In genomic region chr16:50806099-50807062, GRCh38 we compare ENCODE assay signal across 1 cellular context.
A peak's percentile ranks its signal among the peaks of the same experiment; 100 is the strongest.
TF ChIP-seq lines count a peak whose summit lies in the region.

No MANE protein-coding gene starts in this region.

TF ChIP-seq in HepG2, 621 proteins besides CTCF, POLR2A, EP300 and RAD21 (continued from another document and continues in another):
- TF ChIP-seq ZNF30 (CRISPR knock-in tag; IDR thresholded peaks at IDR 0.05) (0 out of 2 replicates have a peak, but pooled peaks have one; percentile 40), ZNF777 (CRISPR knock-in tag; IDR thresholded peaks at IDR 0.05) (peak; percentile 61; the same call in 1 of the 2 replicates), ZBTB20 (CRISPR knock-in tag; IDR thresholded peaks at IDR 0.05; ENCODE audit: borderline replicate concordance, low read depth) (0 out of 2 replicates have a peak, but pooled peaks have one; percentile 20), TCF7 (IDR thresholded peaks at IDR 0.05; ENCODE audit: low read depth) (no peak), SOX6 (IDR thresholded peaks at IDR 0.05) (no peak), SOX6 (CRISPR knock-in tag; IDR thresholded peaks at IDR 0.05) (peak; percentile 59), GATAD2A (CRISPR knock-in tag; IDR thresholded peaks at IDR 0.05) (peak; percentile 57), MEIS1 (CRISPR knock-in tag; IDR thresholded peaks at IDR 0.05; ENCODE audit: borderline replicate concordance) (peak; percentile 78; the same call in 1 of the 2 replicates), ZFP1 (CRISPR knock-in tag; IDR thresholded peaks at IDR 0.05) (no peak), DDIT3 (CRISPR knock-in tag; IDR thresholded peaks at IDR 0.05) (no peak), ZNF451 (CRISPR knock-in tag; IDR thresholded peaks at IDR 0.05) (0 out of 2 replicates have a peak, but pooled peaks have one; percentile 63), UBTF (CRISPR knock-in tag; IDR thresholded peaks at IDR 0.05) (no peak), TEAD3 (CRISPR knock-in tag; optimal IDR thresholded peaks at IDR 0.05; ENCODE audit: borderline replicate concordance) (peak; percentile 55), CHD2 (IDR thresholded peaks at IDR 0.05; ENCODE audit: low read depth, low read length) (no peak), SMAD9 (CRISPR knock-in tag; IDR thresholded peaks at IDR 0.05) (no peak), ZNF414 (CRISPR knock-in tag; IDR thresholded peaks at IDR 0.05) (0 out of 2 replicates have a peak, but pooled peaks have one; percentile 77), ZNF614 (CRISPR knock-in tag; IDR thresholded peaks at IDR 0.05; ENCODE audit: borderline replicate concordance) (peak; percentile 77; the same call in 1 of the 2 replicates), EED (CRISPR knock-in tag; IDR thresholded peaks at IDR 0.05) (no peak), ELK4 (CRISPR knock-in tag; IDR thresholded peaks at IDR 0.05; ENCODE audit: borderline replicate concordance) (no peak), ZNF607 (CRISPR knock-in tag; IDR thresholded peaks at IDR 0.05; ENCODE audit: borderline replicate concordance) (no peak; the same call in 1 of the 2 replicates), SIN3B (IDR thresholded peaks at IDR 0.05; ENCODE audit: low read length) (no peak; the same call in 1 of the 2 replicates), TRIM24 (CRISPR knock-in tag; IDR thresholded peaks at IDR 0.05) (no peak), KLF9 (CRISPR knock-in tag; IDR thresholded peaks at IDR 0.05; ENCODE audit: low read depth) (no peak), SIX1 (CRISPR knock-in tag; IDR thresholded peaks at IDR 0.05; ENCODE audit: borderline replicate concordance) (0 out of 2 replicates have a peak, but pooled peaks have one; percentile 7), ZNF138 (CRISPR knock-in tag; IDR thresholded peaks at IDR 0.05; ENCODE audit: low read depth) (no peak), MED1 (CRISPR knock-in tag; IDR thresholded peaks at IDR 0.05) (peak; percentile 62), ATF7-NPFF (CRISPR knock-in tag; IDR thresholded peaks at IDR 0.05; ENCODE audit: low read depth) (0 out of 2 replicates have a peak, but pooled peaks have one; percentile 62), ZNF275 (CRISPR knock-in tag; IDR thresholded peaks at IDR 0.05; ENCODE audit: borderline replicate concordance) (no peak; the same call in 1 of the 2 replicates), ZNF556 (CRISPR knock-in tag; IDR thresholded peaks at IDR 0.05; ENCODE audit: borderline replicate concordance) (peak; percentile 39; the same call in 1 of the 2 replicates), ZFP37 (CRISPR knock-in tag; IDR thresholded peaks at IDR 0.05; ENCODE audit: borderline replicate concordance) (0 out of 2 replicates have a peak, but pooled peaks have one; percentile 57), GTF3A (CRISPR knock-in tag; conservative IDR thresholded peaks at IDR 0.05) (no peak), AGO2 (optimal IDR thresholded peaks at IDR 0.05; ENCODE audit: low read depth, low read length) (no peak), KIAA2018 (CRISPR knock-in tag; IDR thresholded peaks at IDR 0.05; ENCODE audit: borderline replicate concordance) (no peak), ZNF761 (CRISPR knock-in tag; conservative IDR thresholded peaks at IDR 0.05) (0 out of 2 replicates have a peak, but pooled peaks have one; percentile 29), ZNF792 (CRISPR knock-in tag; IDR thresholded peaks at IDR 0.05) (no peak), ZMYM4 (CRISPR knock-in tag; IDR thresholded peaks at IDR 0.05) (peak; percentile 69), ZFP41 (CRISPR knock-in tag; IDR thresholded peaks at IDR 0.05; ENCODE audit: borderline replicate concordance) (no peak), CHCHD3 (CRISPR knock-in tag; IDR thresholded peaks at IDR 0.05) (peak; percentile 46; the same call in 1 of the 2 replicates), HOMEZ (CRISPR knock-in tag; IDR thresholded peaks at IDR 0.05; ENCODE audit: low read depth) (peak; percentile 21; the same call in 1 of the 2 replicates), BHLHE40 (IDR thresholded peaks at IDR 0.05; ENCODE audit: low read length) (0 out of 2 replicates have a peak, but pooled peaks have one; percentile 24), ZBTB10 (CRISPR knock-in tag; IDR thresholded peaks at IDR 0.05; ENCODE audit: borderline replicate concordance) (no peak), ZNF512 (CRISPR knock-in tag; IDR thresholded peaks at IDR 0.05) (no peak), ZBTB7A (CRISPR knock-in tag; IDR thresholded peaks at IDR 0.05) (no peak)
